Comparison of ENCODE assay signal across 8 cellular contexts in genomic region chr5:50967388-50968039, GRCh38.
DNase-seq lines count a peak whose midpoint lies in the region; ATAC-seq and TF ChIP-seq lines count a peak whose summit lies in the region.

No MANE protein-coding gene starts in this region.

- POLR2A ChIA-PET in MCF 10A (lab: Yijun Ruan, JAX): no interaction called here

- TF ChIP-seq CTCF in MCF 10A (IDR thresholded peaks at IDR 0.05; ENCODE audit: unreplicated experiment): no peak
- no peak for TF ChIP-seq CTCF in left lung (IDR thresholded peaks at IDR 0.05)
- TF ChIP-seq CTCF in tibial artery (IDR thresholded peaks at IDR 0.05): no peak

- H3K36me3 ChIP-seq in left lung (no peaks in the 10 kb centered on the region), tibial artery (no peaks in the 10 kb centered on the region)

- DNase-seq in T47D (ENCODE audit: low read depth in 1 of 2, low spot score in 1 of 2): peak; percentile 32 to 54
- no peak for DNase-seq in MCF 10A (ENCODE audit: unreplicated experiment)
- DNase-seq in activated T-helper 1 cell treated with anti-CD3 and anti-CD28 coated beads, Interleukin-12 subunit alpha, Interleukin-12 subunit beta, Interleukin-2, Interleukin-4 antibody, amounts not matched to agents 30 ng/mL and 10 ng/mL and 1 ng/mL, durations not matched to agents 14 hours and 24 hours and 36 hours (ENCODE audit: low spot score): no peak
- DNase-seq in left lung: no peak
- no peak for DNase-seq in tibial artery
- DNase-seq in activated gamma-delta T cell (lab: John Stamatoyannopoulos, UW): no peak
- DNase-seq in COLO829 (ENCODE audit: low spot score): no peak

- peaks cover 77% of the 10 kb centered on the region for H3K27me3 Mint-ChIP-seq in MCF 10A (ENCODE audit: insufficient read depth, unreplicated experiment)
- peaks cover 89% of the 10 kb centered on the region for H3K27me3 Mint-ChIP-seq in activated T-helper 1 cell treated with anti-CD3 and anti-CD28 coated beads, Interleukin-12 subunit alpha, Interleukin-12 subunit beta, Interleukin-2, Interleukin-4 antibody, amounts not matched to agents 30 ng/mL and 10 ng/mL and 1 ng/mL, durations not matched to agents 14 hours and 24 hours and 36 hours (ENCODE audit: insufficient read depth)

- in situ Hi-C loops in T47D (cut with HindIII; ENCODE audit: low pct_unique_long_range_greater_than_20kb, low sequenced_read_pairs): no loop called here

- H3K27me3 ChIP-seq in left lung (peaks cover 84 to 97% of the 10 kb centered on the region in 2 donors), tibial artery (peaks cover 6 to 88% of the 10 kb centered on the region in 2 donors)

- CTCF ChIA-PET in MCF 10A (lab: Yijun Ruan, JAX): interaction anchor here (0.7 to 2.2 kb wide), 3 partner anchors 8 to 415 kb away, joined by 3 to 8 read pairs (median 4); partner anchors contain the start of gene ISL1

- H3K4me1 Mint-ChIP-seq in MCF 10A (ENCODE audit: insufficient read depth, unreplicated experiment): peaks cover 6% of the 10 kb centered on the region
- H3K4me1 Mint-ChIP-seq in activated T-helper 1 cell treated with anti-CD3 and anti-CD28 coated beads, Interleukin-12 subunit alpha, Interleukin-12 subunit beta, Interleukin-2, Interleukin-4 antibody, amounts not matched to agents 30 ng/mL and 10 ng/mL and 1 ng/mL, durations not matched to agents 14 hours and 24 hours and 36 hours (ENCODE audit: low read depth): peaks cover 48% of the 10 kb centered on the region

- peak overlapping the region; percentile 3 to 35 for H3K4me3 ChIP-seq in left lung
- peak overlapping the region; percentile 38 to 52 for H3K4me3 ChIP-seq in tibial artery

- H3K4me3 Mint-ChIP-seq in MCF 10A (ENCODE audit: unreplicated experiment): no peak overlapping the region
- peak overlapping the region; percentile 81 for H3K4me3 Mint-ChIP-seq in activated T-helper 1 cell treated with anti-CD3 and anti-CD28 coated beads, Interleukin-12 subunit alpha, Interleukin-12 subunit beta, Interleukin-2, Interleukin-4 antibody, amounts not matched to agents 30 ng/mL and 10 ng/mL and 1 ng/mL, durations not matched to agents 14 hours and 24 hours and 36 hours

- no peaks in the 10 kb centered on the region for H3K36me3 Mint-ChIP-seq in MCF 10A (ENCODE audit: insufficient read depth, unreplicated experiment)
- peaks cover 8% of the 10 kb centered on the region for H3K36me3 Mint-ChIP-seq in activated T-helper 1 cell treated with anti-CD3 and anti-CD28 coated beads, Interleukin-12 subunit alpha, Interleukin-12 subunit beta, Interleukin-2, Interleukin-4 antibody, amounts not matched to agents 30 ng/mL and 10 ng/mL and 1 ng/mL, durations not matched to agents 14 hours and 24 hours and 36 hours (ENCODE audit: low read depth)

- no peaks in the 10 kb centered on the region for H3K9me3 ChIP-seq in left lung
- no peaks in the 10 kb centered on the region for H3K9me3 ChIP-seq in tibial artery

- ATAC-seq in left lung: peak; percentile 40
- no peak for ATAC-seq in HG03442 (IDR thresholded peaks at IDR 0.05; ENCODE audit: unreplicated experiment)

- H3K9me3 Mint-ChIP-seq in MCF 10A (ENCODE audit: unreplicated experiment): no peaks in the 10 kb centered on the region
- peaks cover 4% of the 10 kb centered on the region for H3K9me3 Mint-ChIP-seq in activated T-helper 1 cell treated with anti-CD3 and anti-CD28 coated beads, Interleukin-12 subunit alpha, Interleukin-12 subunit beta, Interleukin-2, Interleukin-4 antibody, amounts not matched to agents 30 ng/mL and 10 ng/mL and 1 ng/mL, durations not matched to agents 14 hours and 24 hours and 36 hours

- H3K4me1 ChIP-seq in left lung: peaks cover 23 to 44% of the 10 kb centered on the region in 2 donors
- peaks cover 0 to 54% (median 44%) of the 10 kb centered on the region in 4 donors for H3K4me1 ChIP-seq in tibial artery

- intact Hi-C loops in MCF 10A (cut with micrococcal nuclease) (no loop called here), left lung (cut with DNase I) (no loop called here), tibial artery (cut with DNase I; ENCODE audit: low total_unique reads) (loop anchor here (10.0 kb wide), 1 partner anchor 1687 kb away; no protein-coding TSS in a partner anchor)
- intact Hi-C loops in activated T-helper 1 cell treated with anti-CD3 and anti-CD28 coated beads, Interleukin-12 subunit alpha, Interleukin-12 subunit beta, Interleukin-2, Interleukin-4 antibody, amounts not matched to agents 30 ng/mL and 10 ng/mL and 1 ng/mL, durations not matched to agents 14 hours and 24 hours and 36 hours (cut with micrococcal nuclease): loop anchor here (5.0 kb wide), 1 partner anchor 430 kb away; no protein-coding TSS in a partner anchor

- no peak overlapping the region for H3K27ac ChIP-seq in left lung
- no peak overlapping the region for H3K27ac ChIP-seq in tibial artery

- no peak overlapping the region for H3K27ac Mint-ChIP-seq in MCF 10A (ENCODE audit: low read depth, unreplicated experiment)
- H3K27ac Mint-ChIP-seq in activated T-helper 1 cell treated with anti-CD3 and anti-CD28 coated beads, Interleukin-12 subunit alpha, Interleukin-12 subunit beta, Interleukin-2, Interleukin-4 antibody, amounts not matched to agents 30 ng/mL and 10 ng/mL and 1 ng/mL, durations not matched to agents 14 hours and 24 hours and 36 hours: no peak overlapping the region

- BruUV-seq in MCF 10A (replicated peaks; lab: Mats Ljungman, UMichigan): no TSS peak

Comparison
In these comparisons a context has a peak if more than half of its experiments do, and no peak if none do; other contexts are left out.
1. DNase-seq: peak in T47D (2 of 2); none in MCF 10A (single experiment), activated T-helper 1 cell treated with anti-CD3 and anti-CD28 coated beads, Interleukin-12 subunit alpha, Interleukin-12 subunit beta, Interleukin-2, Interleukin-4 antibody, amounts not matched to agents 30 ng/mL and 10 ng/mL and 1 ng/mL, durations not matched to agents 14 hours and 24 hours and 36 hours (single experiment), left lung (0 of 2), tibial artery (0 of 2), activated gamma-delta T cell (single experiment) and COLO829 (single experiment).
2. intact Hi-C loops: an anchor here in activated T-helper 1 cell treated with anti-CD3 and anti-CD28 coated beads, Interleukin-12 subunit alpha, Interleukin-12 subunit beta, Interleukin-2, Interleukin-4 antibody, amounts not matched to agents 30 ng/mL and 10 ng/mL and 1 ng/mL, durations not matched to agents 14 hours and 24 hours and 36 hours (5.0 kb wide) and tibial artery (10.0 kb wide); none called in MCF 10A and left lung.